In the genomic region with DNA sequence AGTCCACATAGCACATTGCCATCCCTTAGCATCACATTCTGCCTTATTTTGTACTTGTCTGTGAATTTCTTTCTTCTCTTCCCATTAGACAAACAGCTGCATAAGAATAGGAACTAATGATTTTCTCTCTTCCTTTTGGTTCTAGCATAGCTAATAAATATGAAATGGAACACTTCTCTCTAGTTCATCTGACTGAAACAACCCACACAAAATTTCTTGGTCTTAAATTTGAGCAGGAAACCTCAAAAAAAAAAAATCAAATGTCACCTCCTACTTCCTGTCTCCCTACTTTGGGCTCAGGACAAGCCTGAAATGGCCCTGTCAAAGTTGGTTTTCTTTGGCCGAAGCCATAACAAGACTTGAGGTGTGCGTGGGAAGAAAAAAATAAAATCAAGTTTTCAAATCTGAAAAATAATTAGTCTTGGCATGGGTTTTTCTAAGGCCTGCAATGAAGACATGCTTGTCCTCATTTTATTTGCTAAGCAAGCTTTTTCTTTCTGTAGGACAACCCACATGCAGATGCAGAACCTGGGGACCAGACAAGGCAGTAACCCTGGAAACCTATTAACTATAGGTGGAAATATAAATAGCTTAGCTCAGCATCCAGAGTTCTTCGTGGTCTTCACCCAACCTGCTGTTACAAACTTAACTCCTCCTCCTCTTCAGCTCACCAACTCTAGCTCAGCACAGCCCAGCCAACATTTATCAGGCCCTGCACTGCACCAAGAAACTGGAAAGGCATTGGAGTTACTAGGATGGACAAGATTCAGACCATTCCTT, we compare ENCODE assay signal across 1 cellular context.
TF ChIP-seq lines count a peak whose summit lies in the region.

No MANE protein-coding gene starts in this region.

TF ChIP-seq in IMR-90, 13 proteins besides CTCF, POLR2A, EP300 and RAD21:
- no peak for TF ChIP-seq MAZ (IDR thresholded peaks at IDR 0.05; ENCODE audit: borderline replicate concordance, low read depth, low read length)
- peak; percentile 50 for TF ChIP-seq MAFK (IDR thresholded peaks at IDR 0.05; ENCODE audit: low read depth, low read length)
